2 cellular contexts compared by ENCODE assay signal in the genomic region with DNA sequence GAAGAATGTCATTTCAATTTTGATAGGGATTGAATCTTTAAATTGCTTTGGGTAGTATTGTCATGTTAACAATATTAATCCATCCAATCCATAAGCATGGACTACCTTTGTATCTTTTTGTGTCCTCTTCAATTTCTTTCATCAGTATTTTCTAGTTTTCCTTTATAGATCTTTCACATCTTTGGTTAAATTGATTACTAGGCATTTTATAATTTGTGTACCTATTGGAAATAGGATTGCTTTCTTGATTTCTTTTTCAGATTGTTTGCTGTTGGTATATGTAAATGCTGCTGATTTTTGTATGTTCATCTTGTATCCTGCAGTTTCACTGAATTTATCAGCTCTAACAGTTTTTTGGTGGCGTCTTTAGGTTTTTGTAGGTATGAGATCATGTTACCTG.
A peak's percentile ranks its signal among the peaks of the same experiment; 100 is the strongest.
TF ChIP-seq lines count a peak whose summit lies in the region.

No MANE protein-coding gene starts in this region.

TF ChIP-seq in HepG2, 621 proteins besides CTCF, POLR2A, EP300 and RAD21:
- TF ChIP-seq, protein P1, sequence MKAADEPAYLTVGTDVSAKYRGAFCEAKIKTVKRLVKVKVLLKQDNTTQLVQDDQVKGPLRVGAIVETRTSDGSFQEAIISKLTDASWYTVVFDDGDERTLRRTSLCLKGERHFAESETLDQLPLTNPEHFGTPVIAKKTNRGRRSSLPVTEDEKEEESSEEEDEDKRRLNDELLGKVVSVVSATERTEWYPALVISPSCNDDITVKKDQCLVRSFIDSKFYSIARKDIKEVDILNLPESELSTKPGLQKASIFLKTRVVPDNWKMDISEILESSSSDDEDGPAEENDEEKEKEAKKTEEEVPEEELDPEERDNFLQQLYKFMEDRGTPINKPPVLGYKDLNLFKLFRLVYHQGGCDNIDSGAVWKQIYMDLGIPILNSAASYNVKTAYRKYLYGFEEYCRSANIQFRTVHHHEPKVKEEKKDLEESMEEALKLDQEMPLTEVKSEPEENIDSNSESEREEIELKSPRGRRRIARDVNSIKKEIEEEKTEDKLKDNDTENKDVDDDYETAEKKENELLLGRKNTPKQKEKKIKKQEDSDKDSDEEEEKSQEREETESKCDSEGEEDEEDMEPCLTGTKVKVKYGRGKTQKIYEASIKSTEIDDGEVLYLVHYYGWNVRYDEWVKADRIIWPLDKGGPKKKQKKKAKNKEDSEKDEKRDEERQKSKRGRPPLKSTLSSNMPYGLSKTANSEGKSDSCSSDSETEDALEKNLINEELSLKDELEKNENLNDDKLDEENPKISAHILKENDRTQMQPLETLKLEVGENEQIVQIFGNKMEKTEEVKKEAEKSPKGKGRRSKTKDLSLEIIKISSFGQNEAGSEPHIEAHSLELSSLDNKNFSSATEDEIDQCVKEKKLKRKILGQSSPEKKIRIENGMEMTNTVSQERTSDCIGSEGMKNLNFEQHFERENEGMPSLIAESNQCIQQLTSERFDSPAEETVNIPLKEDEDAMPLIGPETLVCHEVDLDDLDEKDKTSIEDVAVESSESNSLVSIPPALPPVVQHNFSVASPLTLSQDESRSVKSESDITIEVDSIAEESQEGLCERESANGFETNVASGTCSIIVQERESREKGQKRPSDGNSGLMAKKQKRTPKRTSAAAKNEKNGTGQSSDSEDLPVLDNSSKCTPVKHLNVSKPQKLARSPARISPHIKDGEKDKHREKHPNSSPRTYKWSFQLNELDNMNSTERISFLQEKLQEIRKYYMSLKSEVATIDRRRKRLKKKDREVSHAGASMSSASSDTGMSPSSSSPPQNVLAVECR (CRISPR knock-in tag; IDR thresholded peaks at IDR 0.05; ENCODE audit: borderline replicate concordance), result no peak
- TF ChIP-seq MAFK (conservative IDR thresholded peaks at IDR 0.05 in 1 of 2, IDR thresholded peaks at IDR 0.05 in 1 of 2; ENCODE audit: low read length in 2 of 2) (peak; percentile 70 to 84), MAFF (IDR thresholded peaks at IDR 0.05; ENCODE audit: low read depth, low read length) (peak; percentile 83), ZNF546 (CRISPR knock-in tag; conservative IDR thresholded peaks at IDR 0.05) (no peak)
- TF ChIP-seq, protein P2, sequence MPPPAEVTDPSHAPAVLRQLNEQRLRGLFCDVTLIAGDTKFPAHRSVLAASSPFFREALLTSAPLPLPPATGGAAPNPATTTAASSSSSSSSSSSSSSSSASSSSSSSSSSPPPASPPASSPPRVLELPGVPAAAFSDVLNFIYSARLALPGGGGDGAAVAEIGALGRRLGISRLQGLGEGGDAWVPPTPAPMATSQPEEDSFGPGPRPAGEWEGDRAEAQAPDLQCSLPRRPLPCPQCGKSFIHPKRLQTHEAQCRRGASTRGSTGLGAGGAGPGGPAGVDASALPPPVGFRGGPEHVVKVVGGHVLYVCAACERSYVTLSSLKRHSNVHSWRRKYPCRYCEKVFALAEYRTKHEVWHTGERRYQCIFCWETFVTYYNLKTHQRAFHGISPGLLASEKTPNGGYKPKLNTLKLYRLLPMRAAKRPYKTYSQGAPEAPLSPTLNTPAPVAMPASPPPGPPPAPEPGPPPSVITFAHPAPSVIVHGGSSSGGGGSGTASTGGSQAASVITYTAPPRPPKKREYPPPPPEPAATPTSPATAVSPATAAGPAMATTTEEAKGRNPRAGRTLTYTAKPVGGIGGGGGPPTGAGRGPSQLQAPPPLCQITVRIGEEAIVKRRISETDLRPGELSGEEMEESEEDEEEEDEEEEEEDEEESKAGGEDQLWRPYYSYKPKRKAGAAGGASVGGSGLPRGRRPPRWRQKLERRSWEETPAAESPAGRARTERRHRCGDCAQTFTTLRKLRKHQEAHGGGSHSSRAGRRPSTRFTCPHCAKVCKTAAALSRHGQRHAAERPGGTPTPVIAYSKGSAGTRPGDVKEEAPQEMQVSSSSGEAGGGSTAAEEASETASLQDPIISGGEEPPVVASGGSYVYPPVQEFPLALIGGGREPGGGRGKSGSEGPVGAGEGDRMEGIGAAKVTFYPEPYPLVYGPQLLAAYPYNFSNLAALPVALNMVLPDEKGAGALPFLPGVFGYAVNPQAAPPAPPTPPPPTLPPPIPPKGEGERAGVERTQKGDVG (CRISPR knock-in tag; IDR thresholded peaks at IDR 0.05; ENCODE audit: borderline replicate concordance), result no peak
TF ChIP-seq in HepG2: peak in this region for 2.

TF ChIP-seq in K562, 482 proteins besides CTCF, POLR2A, EP300 and RAD21:
- TF ChIP-seq BRD4 (IDR thresholded peaks at IDR 0.05) (no peak), ZNF316 (IDR thresholded peaks at IDR 0.05) (peak; percentile 92), ZBTB7A (IDR thresholded peaks at IDR 0.05; ENCODE audit: borderline replicate concordance, control insufficient read depth, low read depth, low read length) (no peak), SOX6 (IDR thresholded peaks at IDR 0.05) (no peak), C11orf30 (IDR thresholded peaks at IDR 0.05; ENCODE audit: low read depth) (peak; percentile 77), MAFG (tag; conservative IDR thresholded peaks at IDR 0.05) (peak; percentile 44)
- TF ChIP-seq, protein P3, sequence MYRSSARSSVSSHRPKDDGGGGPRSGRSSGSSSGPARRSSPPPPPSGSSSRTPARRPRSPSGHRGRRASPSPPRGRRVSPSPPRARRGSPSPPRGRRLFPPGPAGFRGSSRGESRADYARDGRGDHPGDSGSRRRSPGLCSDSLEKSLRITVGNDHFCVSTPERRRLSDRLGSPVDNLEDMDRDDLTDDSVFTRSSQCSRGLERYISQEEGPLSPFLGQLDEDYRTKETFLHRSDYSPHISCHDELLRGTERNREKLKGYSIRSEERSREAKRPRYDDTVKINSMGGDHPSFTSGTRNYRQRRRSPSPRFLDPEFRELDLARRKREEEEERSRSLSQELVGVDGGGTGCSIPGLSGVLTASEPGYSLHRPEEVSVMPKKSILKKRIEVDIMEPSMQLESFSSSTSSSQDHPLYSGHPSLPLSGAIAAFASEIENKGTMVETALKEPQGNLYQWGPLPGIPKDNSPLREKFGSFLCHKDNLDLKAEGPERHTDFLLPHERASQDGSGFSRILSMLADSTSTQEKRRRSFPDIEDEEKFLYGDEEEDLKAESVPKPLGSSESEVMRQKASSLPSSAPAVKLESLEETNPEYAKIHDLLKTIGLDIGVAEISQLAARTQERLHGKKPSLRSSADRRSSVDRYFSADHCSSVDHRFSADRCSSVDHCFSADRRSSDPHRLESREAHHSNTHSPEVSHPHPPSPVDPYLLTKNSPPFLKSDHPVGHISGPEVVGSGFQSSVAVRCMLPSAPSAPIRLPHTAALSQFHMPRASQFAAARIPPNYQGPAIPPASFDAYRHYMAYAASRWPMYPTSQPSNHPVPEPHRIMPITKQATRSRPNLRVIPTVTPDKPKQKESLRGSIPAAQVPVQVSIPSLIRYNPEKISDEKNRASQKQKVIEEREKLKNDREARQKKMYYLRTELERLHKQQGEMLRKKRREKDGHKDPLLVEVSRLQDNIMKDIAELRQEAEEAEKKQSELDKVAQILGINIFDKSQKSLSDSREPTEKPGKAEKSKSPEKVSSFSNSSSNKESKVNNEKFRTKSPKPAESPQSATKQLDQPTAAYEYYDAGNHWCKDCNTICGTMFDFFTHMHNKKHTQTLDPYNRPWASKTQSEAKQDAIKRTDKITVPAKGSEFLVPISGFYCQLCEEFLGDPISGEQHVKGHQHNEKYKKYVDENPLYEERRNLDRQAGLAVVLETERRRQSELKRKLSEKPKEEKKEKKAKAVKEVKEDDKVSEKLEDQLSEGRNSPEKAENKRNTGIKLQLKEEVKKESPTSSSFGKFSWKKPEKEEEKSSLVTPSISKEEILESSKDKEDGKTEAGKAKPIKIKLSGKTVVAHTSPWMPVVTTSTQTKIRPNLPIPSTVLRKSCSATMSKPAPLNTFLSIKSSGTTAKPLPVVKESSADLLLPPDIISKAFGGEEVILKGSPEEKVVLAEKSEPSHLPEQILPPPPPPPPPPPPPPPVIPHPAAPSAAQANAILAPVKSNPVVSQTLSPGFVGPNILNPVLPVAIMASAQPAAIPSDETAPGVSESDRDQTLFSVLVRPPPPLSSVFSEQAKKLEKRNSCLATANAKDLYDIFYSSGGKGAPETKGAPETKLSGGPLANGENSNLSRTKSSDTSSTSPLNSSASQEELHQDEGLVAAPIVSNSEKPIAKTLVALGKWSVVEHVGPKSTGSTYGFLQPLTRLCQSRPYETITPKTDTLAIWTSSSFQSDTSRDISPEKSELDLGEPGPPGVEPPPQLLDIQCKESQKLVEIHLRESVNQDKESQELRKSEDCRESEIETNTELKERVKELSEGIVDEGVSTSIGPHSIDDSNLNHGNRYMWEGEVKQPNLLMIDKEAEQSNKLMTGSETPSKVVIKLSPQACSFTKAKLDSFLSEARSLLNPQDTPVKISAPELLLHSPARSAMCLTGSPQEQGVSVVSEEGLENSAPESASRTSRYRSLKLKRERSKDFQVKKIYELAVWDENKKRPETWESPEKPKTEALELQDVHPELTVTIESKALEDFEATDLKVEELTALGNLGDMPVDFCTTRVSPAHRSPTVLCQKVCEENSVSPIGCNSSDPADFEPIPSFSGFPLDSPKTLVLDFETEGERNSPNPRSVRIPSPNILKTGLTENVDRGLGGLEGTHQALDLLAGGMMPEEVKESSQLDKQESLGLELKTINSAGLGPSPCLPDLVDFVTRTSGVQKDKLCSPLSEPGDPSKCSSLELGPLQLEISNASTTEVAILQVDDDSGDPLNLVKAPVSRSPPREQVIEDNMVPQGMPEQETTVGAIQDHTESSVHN (IDR thresholded peaks at IDR 0.05; ENCODE audit: borderline replicate concordance in 1 of 2, low read depth in 1 of 2), result no peak
- TF ChIP-seq, protein P4, sequence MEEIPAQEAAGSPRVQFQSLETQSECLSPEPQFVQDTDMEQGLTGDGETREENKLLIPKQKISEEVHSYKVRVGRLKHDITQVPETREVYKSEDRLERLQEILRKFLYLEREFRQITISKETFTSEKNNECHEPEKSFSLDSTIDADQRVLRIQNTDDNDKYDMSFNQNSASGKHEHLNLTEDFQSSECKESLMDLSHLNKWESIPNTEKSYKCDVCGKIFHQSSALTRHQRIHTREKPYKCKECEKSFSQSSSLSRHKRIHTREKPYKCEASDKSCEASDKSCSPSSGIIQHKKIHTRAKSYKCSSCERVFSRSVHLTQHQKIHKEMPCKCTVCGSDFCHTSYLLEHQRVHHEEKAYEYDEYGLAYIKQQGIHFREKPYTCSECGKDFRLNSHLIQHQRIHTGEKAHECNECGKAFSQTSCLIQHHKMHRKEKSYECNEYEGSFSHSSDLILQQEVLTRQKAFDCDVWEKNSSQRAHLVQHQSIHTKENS (CRISPR knock-in tag; IDR thresholded peaks at IDR 0.05), result no peak
